9 cellular contexts compared by ENCODE assay signal in genomic region chr6:17589402-17590116, GRCh38.
DNase-seq lines count a peak whose midpoint lies in the region; ATAC-seq and TF ChIP-seq lines count a peak whose summit lies in the region.
"Had no signal": no experiment of that assay in that cellular context is flagged by ENCODE, and none has a peak within 500 bp of the region (broad histone marks: within the 10 kb centered on the region; RNA-seq: fewer than 3 reads in every experiment).

No MANE protein-coding gene starts in this region.

- no peaks in the 10 kb centered on the region for H3K27me3 Mint-ChIP-seq in nephron (ENCODE audit: low read depth)
- H3K27me3 Mint-ChIP-seq: B cell had no signal

- in situ Hi-C loops in astrocyte of the cerebellum (cut with HindIII; ENCODE audit: low sequenced_read_pairs) = loop anchor here (10.0 kb wide), 1 partner anchor 425 kb away; no protein-coding TSS in a partner anchor

- peak; percentile 14 for TF ChIP-seq CTCF in astrocyte of the cerebellum (IDR thresholded peaks at IDR 0.05; ENCODE audit: low read depth, low read length, missing control alignments)
- no peak for TF ChIP-seq CTCF in nephron (IDR thresholded peaks at IDR 0.05; ENCODE audit: unreplicated experiment in 3 of 3)
- TF ChIP-seq CTCF in GM20000 (IDR thresholded peaks at IDR 0.05; ENCODE audit: extremely low read depth, missing control alignments) = no peak

- H3K27ac Mint-ChIP-seq in nephron = peak overlapping the region in 2 of 3 experiments; percentile 24 to 29
- H3K27ac Mint-ChIP-seq: B cell had no signal

- H3K4me3 Mint-ChIP-seq in nephron = no peak overlapping the region
- H3K4me3 Mint-ChIP-seq: B cell had no signal

- DNase-seq in NCI-H82 (lab: John Stamatoyannopoulos, UW) = peak; percentile 16
- no peak for DNase-seq in NCI-H82 treated with DMSO at 0.1 percent for 48 hours (lab: John Stamatoyannopoulos, UW; ENCODE audit: unreplicated experiment)
- peak; percentile 55 for DNase-seq in astrocyte of the cerebellum (ENCODE audit: low read depth)
- no peak for DNase-seq in GM20000 (ENCODE audit: low spot score)
- DNase-seq in DMS153 (lab: John Stamatoyannopoulos, UW) = no peak

- no peak overlapping the region for H3K4me3 ChIP-seq in astrocyte of the cerebellum (ENCODE audit: low read depth, low read length)

- no peaks in the 10 kb centered on the region for H3K9me3 Mint-ChIP-seq in nephron

- ATAC-seq in HG03432 (IDR thresholded peaks at IDR 0.05; ENCODE audit: unreplicated experiment) = peak; percentile 41
- no peak for ATAC-seq in GM18867 (IDR thresholded peaks at IDR 0.05; ENCODE audit: unreplicated experiment)

- no peaks in the 10 kb centered on the region for H3K4me1 Mint-ChIP-seq in nephron
- H3K4me1 Mint-ChIP-seq: B cell had no signal

- H3K36me3 Mint-ChIP-seq in nephron (ENCODE audit: low read depth) = no peaks in the 10 kb centered on the region

Comparison
In these comparisons a context has a peak if more than half of its experiments do, and no peak if none do; other contexts are left out.
1. DNase-seq: peak in NCI-H82 (single experiment) and astrocyte of the cerebellum (single experiment); none in NCI-H82 treated with DMSO at 0.1 percent for 48 hours (single experiment), GM20000 (single experiment) and DMS153 (single experiment).